In the genomic region with DNA sequence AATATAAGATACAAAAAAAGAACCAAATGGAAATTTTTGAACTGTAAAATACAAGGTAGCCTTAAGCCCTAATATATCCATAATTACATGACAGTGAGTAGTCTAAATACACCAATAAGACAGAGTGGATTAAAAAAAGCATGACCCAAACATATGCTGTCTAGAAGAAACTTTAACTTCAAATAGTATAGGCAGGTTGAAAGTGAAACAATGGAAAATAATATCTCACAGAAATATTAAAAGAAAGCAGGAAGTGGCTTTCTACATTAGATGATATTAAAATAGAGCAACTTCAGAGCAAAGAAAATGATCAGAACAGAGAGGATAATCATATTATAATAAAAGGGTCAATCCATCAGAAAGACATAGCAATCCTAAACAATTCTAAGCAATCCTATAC, we compare ENCODE assay signal across 13 cellular contexts. TPM values are rescaled to one million over a fixed set of nuclear protein-coding genes. Genes with fewer than 3 reads are reported as not detected.
DNase-seq lines count a peak whose midpoint lies in the region; ATAC-seq lines count a peak whose summit lies in the region.
"Had no signal": no experiment of that assay in that cellular context is flagged by ENCODE, and none has a peak within 500 bp of the region (broad histone marks: within the 10 kb centered on the region; RNA-seq: fewer than 3 reads in every experiment).

No MANE protein-coding gene starts in this region.

- H3K36me3 ChIP-seq in KOPT-K1 (ENCODE audit: insufficient read depth, low read length) = peaks cover 69% of the 10 kb centered on the region

- H3K27me3 Mint-ChIP-seq in activated naive CD4-positive, alpha-beta T cell treated with anti-CD3 and anti-CD28 coated beads for 36 hours (ENCODE audit: low read depth) = no peaks in the 10 kb centered on the region
- H3K27me3 Mint-ChIP-seq in activated naive CD8-positive, alpha-beta T cell treated with anti-CD3 and anti-CD28 coated beads for 36 hours = no peaks in the 10 kb centered on the region
- H3K27me3 Mint-ChIP-seq in stimulated activated naive CD8-positive, alpha-beta T cell treated with anti-CD3 and anti-CD28 coated beads, Interleukin-15, amount 100 ng/mL, for 72 hours = no peaks in the 10 kb centered on the region

- CTCF ChIA-PET in activated naive CD4-positive, alpha-beta T cell treated with anti-CD3 and anti-CD28 coated beads for 36 hours (lab: Charles Lee) = no interaction called here

- H3K9me3 Mint-ChIP-seq in activated naive CD4-positive, alpha-beta T cell treated with anti-CD3 and anti-CD28 coated beads for 36 hours = no peaks in the 10 kb centered on the region
- H3K9me3 Mint-ChIP-seq in activated naive CD8-positive, alpha-beta T cell treated with anti-CD3 and anti-CD28 coated beads for 36 hours = no peaks in the 10 kb centered on the region
- H3K9me3 Mint-ChIP-seq in stimulated activated naive CD8-positive, alpha-beta T cell treated with anti-CD3 and anti-CD28 coated beads, Interleukin-15, amount 100 ng/mL, for 72 hours = no peaks in the 10 kb centered on the region
- H3K9me3 Mint-ChIP-seq: activated naive CD4-positive, alpha-beta T cell treated with anti-CD3 and anti-CD28 coated beads, Interleukin-2, amount 50 U/mL, for 72 hours had no signal

- H3K4me1 Mint-ChIP-seq in activated naive CD4-positive, alpha-beta T cell treated with anti-CD3 and anti-CD28 coated beads for 36 hours (ENCODE audit: low read depth) = peaks cover 39% of the 10 kb centered on the region
- peaks cover 53% of the 10 kb centered on the region for H3K4me1 Mint-ChIP-seq in activated naive CD8-positive, alpha-beta T cell treated with anti-CD3 and anti-CD28 coated beads for 36 hours
- H3K4me1 Mint-ChIP-seq in stimulated activated naive CD8-positive, alpha-beta T cell treated with anti-CD3 and anti-CD28 coated beads, Interleukin-15, amount 100 ng/mL, for 72 hours = peaks cover 42% of the 10 kb centered on the region

- H3K36me3 Mint-ChIP-seq in activated naive CD4-positive, alpha-beta T cell treated with anti-CD3 and anti-CD28 coated beads for 36 hours (ENCODE audit: low read depth) = peaks cover 40% of the 10 kb centered on the region
- H3K36me3 Mint-ChIP-seq in activated naive CD8-positive, alpha-beta T cell treated with anti-CD3 and anti-CD28 coated beads for 36 hours = peaks cover 75% of the 10 kb centered on the region

- ATAC-seq in stimulated activated naive CD8-positive, alpha-beta T cell treated with anti-CD3 and anti-CD28 coated beads, Interleukin-15, amount 100 ng/mL, for 72 hours = peak; percentile 68
- ATAC-seq: activated naive CD4-positive, alpha-beta T cell treated with anti-CD3 and anti-CD28 coated beads, Interleukin-2, amount 50 U/mL, for 72 hours had no signal

- peak overlapping the region; percentile 6 for H3K27ac ChIP-seq in KOPT-K1 (ENCODE audit: low read depth, low read length, poor library complexity, severe bottlenecking)
- H3K27ac ChIP-seq: pancreas, upper lobe of left lung had no signal

- intact Hi-C loops in activated naive CD4-positive, alpha-beta T cell treated with anti-CD3 and anti-CD28 coated beads for 36 hours (cut with micrococcal nuclease) = loop anchor here (1.0 to 2.0 kb wide), 2 partner anchors 21 to 39 kb away; a partner anchor contains a TSS

- H3K4me3 Mint-ChIP-seq in activated naive CD4-positive, alpha-beta T cell treated with anti-CD3 and anti-CD28 coated beads for 36 hours = no peak overlapping the region
- peak overlapping the region; percentile 4 for H3K4me3 Mint-ChIP-seq in activated naive CD8-positive, alpha-beta T cell treated with anti-CD3 and anti-CD28 coated beads for 36 hours
- H3K4me3 Mint-ChIP-seq in stimulated activated naive CD8-positive, alpha-beta T cell treated with anti-CD3 and anti-CD28 coated beads, Interleukin-15, amount 100 ng/mL, for 72 hours = peak overlapping the region; percentile 29 to 55

- no peak for DNase-seq in activated naive CD4-positive, alpha-beta T cell treated with anti-CD3 and anti-CD28 coated beads for 36 hours
- DNase-seq in activated naive CD4-positive, alpha-beta T cell treated with Interleukin-2 at 50 U/mL for 16 hours = no peak
- DNase-seq in activated naive CD8-positive, alpha-beta T cell treated with anti-CD3 and anti-CD28 coated beads for 36 hours = no peak
- no peak for DNase-seq in stimulated activated naive CD8-positive, alpha-beta T cell treated with anti-CD3 and anti-CD28 coated beads, Interleukin-15, amount 100 ng/mL, for 72 hours
- DNase-seq in stimulated activated CD4-positive, alpha-beta T cell treated with anti-CD3 and anti-CD28 coated beads, Interleukin-15, amount 100 ng/mL, for 24 hours = no peak
- DNase-seq in NCI-H1694 treated with DMSO at 0.1 percent for 48 hours (lab: John Stamatoyannopoulos, UW) = no peak
- no peak for DNase-seq in stimulated activated CD4-positive, alpha-beta T cell treated with anti-CD3 and anti-CD28 coated beads, Interleukin-2, amount 100 ng/mL, for 48 hours
- DNase-seq: activated CD4-positive, alpha-beta T cell treated with anti-CD3 and anti-CD28 coated beads, Interleukin-2, amount 50 U/mL, for 1 hour; mesendoderm; pancreas; upper lobe of left lung had no signal

- peak overlapping the region; percentile 66 for H3K27ac Mint-ChIP-seq in activated naive CD4-positive, alpha-beta T cell treated with anti-CD3 and anti-CD28 coated beads for 36 hours
- peak overlapping the region; percentile 91 for H3K27ac Mint-ChIP-seq in activated naive CD8-positive, alpha-beta T cell treated with anti-CD3 and anti-CD28 coated beads for 36 hours
- H3K27ac Mint-ChIP-seq in stimulated activated naive CD8-positive, alpha-beta T cell treated with anti-CD3 and anti-CD28 coated beads, Interleukin-15, amount 100 ng/mL, for 72 hours = peak overlapping the region; percentile 44 to 96

- no peaks in the 10 kb centered on the region for H3K9me3 ChIP-seq in KOPT-K1 (ENCODE audit: insufficient read depth, low read length, poor library complexity, severe bottlenecking)
- H3K9me3 ChIP-seq: pancreas, upper lobe of left lung had no signal

RNA-seq across cellular contexts. Expression of a gene that starts 21.8 kb away (rescaled TPM):
- 10 to 100 TPM; 52.6 to 58.4 TPM for total RNA-seq in activated naive CD4-positive, alpha-beta T cell treated with anti-CD3 and anti-CD28 coated beads for 36 hours
- total RNA-seq in activated naive CD8-positive, alpha-beta T cell treated with anti-CD3 and anti-CD28 coated beads for 36 hours = 100 to 1,000 TPM; 107 to 110 TPM

RNA-seq across cellular contexts. Expression of a gene that starts 39.1 kb away (rescaled TPM):
- 1 to 10 TPM; 1.9 to 2.8 TPM for total RNA-seq in activated naive CD4-positive, alpha-beta T cell treated with anti-CD3 and anti-CD28 coated beads for 36 hours
- total RNA-seq in activated naive CD8-positive, alpha-beta T cell treated with anti-CD3 and anti-CD28 coated beads for 36 hours = 1 to 10 TPM; 3.0 to 3.2 TPM
